8 cellular contexts compared by ENCODE assay signal in the genomic region with DNA sequence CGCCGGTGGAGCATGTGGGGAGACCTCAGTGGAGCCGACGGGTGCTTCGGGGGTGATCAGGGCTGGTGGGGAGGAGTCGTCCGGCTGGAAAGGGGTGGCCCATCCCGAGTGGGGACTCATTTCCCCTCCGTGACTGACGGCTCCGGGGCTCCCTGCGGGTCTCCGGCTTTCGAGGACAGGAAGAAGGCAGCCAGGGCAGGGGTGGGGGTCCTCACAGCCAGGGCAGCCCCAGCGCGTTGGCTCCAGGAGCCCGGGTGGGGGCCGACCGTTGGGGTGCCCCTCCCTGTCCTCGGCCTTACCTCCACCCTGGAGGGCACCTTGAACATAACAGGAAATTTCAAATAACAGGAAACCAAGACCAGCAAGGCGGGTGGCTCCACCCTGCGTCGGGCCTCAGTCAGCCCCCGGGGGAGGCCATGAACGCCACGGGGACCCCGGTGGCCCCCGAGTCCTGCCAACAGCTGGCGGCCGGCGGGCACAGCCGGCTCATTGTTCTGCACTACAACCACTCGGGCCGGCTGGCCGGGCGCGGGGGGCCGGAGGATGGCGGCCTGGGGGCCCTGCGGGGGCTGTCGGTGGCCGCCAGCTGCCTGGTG. TPM values are rescaled to one million over a fixed set of nuclear protein-coding genes. Genes with fewer than 3 reads are reported as not detected.
DNase-seq lines count a peak whose midpoint lies in the region; ATAC-seq and TF ChIP-seq lines count a peak whose summit lies in the region.

Gene S1PR4 (plus strand): TSS at position 393 of the 596 bp plus-strand sequence. CDS start 24 bp downstream, at position 417.

- H3K36me3 ChIP-seq in breast epithelium, result no peaks in the 10 kb centered on the region

- no peak for TF ChIP-seq POLR2A in breast epithelium (IDR thresholded peaks at IDR 0.05)

- H3K4me1 Mint-ChIP-seq in T-helper 17 cell, result peaks cover 23% of the 10 kb centered on the region

- H3K27me3 ChIP-seq in breast epithelium, result no peaks in the 10 kb centered on the region

- ATAC-seq in T-helper 17 cell (peak; percentile 81), GM19395 (IDR thresholded peaks at IDR 0.05; ENCODE audit: unreplicated experiment) (no peak)

- no peaks in the 10 kb centered on the region for H3K4me1 ChIP-seq in breast epithelium

- H3K36me3 Mint-ChIP-seq in T-helper 17 cell (ENCODE audit: low read depth), result peaks cover 11% of the 10 kb centered on the region

- TF ChIP-seq CTCF in GM20000 (IDR thresholded peaks at IDR 0.05; ENCODE audit: extremely low read depth, missing control alignments) (no peak), breast epithelium (IDR thresholded peaks at IDR 0.05) (no peak)

- peak within 1 kb of the TSS; percentile 98 for H3K27ac Mint-ChIP-seq in T-helper 17 cell

- intact Hi-C loops in breast epithelium (cut with DNase I; ENCODE audit: low total_unique reads), result no loop called here

- H3K4me3 Mint-ChIP-seq in T-helper 17 cell, result peak within 1 kb of the TSS; percentile 98

- no peaks in the 10 kb centered on the region for H3K27me3 Mint-ChIP-seq in T-helper 17 cell

- H3K9me3 ChIP-seq in T-helper 17 cell (ENCODE audit: control insufficient read depth, low read length, poor library complexity, severe bottlenecking) (no peaks in the 10 kb centered on the region), breast epithelium (no peaks in the 10 kb centered on the region)

- H3K4me3 ChIP-seq in breast epithelium, result peak within 1 kb of the TSS; percentile 17 to 51 (median 28)

- peak within 1 kb of the TSS in 1 of 2 donors; percentile 20 for H3K27ac ChIP-seq in breast epithelium

- DNase-seq in GM20000 (ENCODE audit: low spot score) (peak; percentile 85), T-helper 17 cell (peak; percentile 42 to 50 (median 47)), breast epithelium (ENCODE audit: low spot score in 2 of 2) (no peak), globus pallidus (ENCODE audit: low spot score) (no peak), hypothalamus (lab: John Stamatoyannopoulos, UW) (no peak), NCI-H69 (lab: John Stamatoyannopoulos, UW) (no peak)
- DNase-seq in stimulated activated CD4-positive, alpha-beta T cell treated with anti-CD3 and anti-CD28 coated beads, Interleukin-1b, Interleukin-23, amount 100 ng/mL, for 4 hours (ENCODE audit: low read depth in 2 of 2), result peak; percentile 25 to 46

RNA-seq across cellular contexts. Expression of gene S1PR4, which starts in this region (rescaled TPM):
- total RNA-seq in T-helper 17 cell (10 to 100 TPM; 83.1 to 97.0 TPM), breast epithelium (1 to 10 TPM in 2 of 3 donors, not detected in 1; 1.3 to 1.9 TPM)

Comparison
In these comparisons a context has a peak if more than half of its experiments do, and no peak if none do; other contexts are left out.
1. RNA of gene S1PR4 (total RNA-seq): 83.1 to 97.0 TPM in T-helper 17 cell; 1.3 to 1.9 TPM in breast epithelium; every median in the first group is over 10 times any median in the second.
2. DNase-seq: peak in GM20000 (single experiment), T-helper 17 cell (3 of 3) and stimulated activated CD4-positive, alpha-beta T cell treated with anti-CD3 and anti-CD28 coated beads, Interleukin-1b, Interleukin-23, amount 100 ng/mL, for 4 hours (2 of 2); none in breast epithelium (0 of 2), globus pallidus (single experiment), hypothalamus (0 of 51) and NCI-H69 (single experiment).